Comparison of ENCODE assay signal across 1 cellular context in genomic region chr11:3854977-3855807, GRCh38.
TF ChIP-seq lines count a peak whose summit lies in the region.

Gene STIM1, plus strand, starts transcription at chr11:3855664. Its CDS starts 607 bp downstream, at chr11:3856271.

TF ChIP-seq in HepG2, 621 proteins besides CTCF, POLR2A, EP300 and RAD21 (continued from another document and continues in another):
- TF ChIP-seq TBX2 (CRISPR knock-in tag; IDR thresholded peaks at IDR 0.05; ENCODE audit: borderline replicate concordance) = peak; percentile 46; the same call in 1 of the 2 replicates
- TF ChIP-seq, protein P1, sequence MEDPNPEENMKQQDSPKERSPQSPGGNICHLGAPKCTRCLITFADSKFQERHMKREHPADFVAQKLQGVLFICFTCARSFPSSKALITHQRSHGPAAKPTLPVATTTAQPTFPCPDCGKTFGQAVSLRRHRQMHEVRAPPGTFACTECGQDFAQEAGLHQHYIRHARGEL (CRISPR knock-in tag; IDR thresholded peaks at IDR 0.05) = 0 out of 2 replicates have a peak, but pooled peaks have one; percentile 16
- TF ChIP-seq SOX6 (IDR thresholded peaks at IDR 0.05) = no peak
- TF ChIP-seq SOX6 (CRISPR knock-in tag; IDR thresholded peaks at IDR 0.05) = peak; percentile 54
- TF ChIP-seq ZBTB25 (CRISPR knock-in tag; IDR thresholded peaks at IDR 0.05) = peak; percentile 73; the same call in 1 of the 2 replicates
- TF ChIP-seq SP2 (CRISPR knock-in tag; IDR thresholded peaks at IDR 0.05) = peak; percentile 61
- peak; percentile 62 for TF ChIP-seq BORCS8-MEF2B (CRISPR knock-in tag; IDR thresholded peaks at IDR 0.05)
- TF ChIP-seq ZNF782 (CRISPR knock-in tag; IDR thresholded peaks at IDR 0.05; ENCODE audit: borderline replicate concordance) = no peak
- TF ChIP-seq HMGXB3 (CRISPR knock-in tag; IDR thresholded peaks at IDR 0.05; ENCODE audit: borderline replicate concordance) = peak; percentile 94
- TF ChIP-seq LCORL (IDR thresholded peaks at IDR 0.05) = no peak
- TF ChIP-seq LCORL (CRISPR knock-in tag; IDR thresholded peaks at IDR 0.05) = peak; percentile 71; the same call in 1 of the 2 replicates
- TF ChIP-seq, protein P2, sequence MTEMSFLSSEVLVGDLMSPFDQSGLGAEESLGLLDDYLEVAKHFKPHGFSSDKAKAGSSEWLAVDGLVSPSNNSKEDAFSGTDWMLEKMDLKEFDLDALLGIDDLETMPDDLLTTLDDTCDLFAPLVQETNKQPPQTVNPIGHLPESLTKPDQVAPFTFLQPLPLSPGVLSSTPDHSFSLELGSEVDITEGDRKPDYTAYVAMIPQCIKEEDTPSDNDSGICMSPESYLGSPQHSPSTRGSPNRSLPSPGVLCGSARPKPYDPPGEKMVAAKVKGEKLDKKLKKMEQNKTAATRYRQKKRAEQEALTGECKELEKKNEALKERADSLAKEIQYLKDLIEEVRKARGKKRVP (CRISPR knock-in tag; IDR thresholded peaks at IDR 0.05) = peak in 1 of 2 experiments; percentile 35; a peak in 1 of 4 replicates
- no peak; a peak in 1 of 4 replicates for TF ChIP-seq NR2F1 (CRISPR knock-in tag; IDR thresholded peaks at IDR 0.05)
- no peak for TF ChIP-seq JUND (CRISPR knock-in tag; IDR thresholded peaks at IDR 0.05)
- TF ChIP-seq PHF8 (CRISPR knock-in tag; IDR thresholded peaks at IDR 0.05) = peak; percentile 61
- peak; percentile 31; the same call in 1 of the 2 replicates for TF ChIP-seq ZNF850 (CRISPR knock-in tag; conservative IDR thresholded peaks at IDR 0.05)
- TF ChIP-seq, protein P3, sequence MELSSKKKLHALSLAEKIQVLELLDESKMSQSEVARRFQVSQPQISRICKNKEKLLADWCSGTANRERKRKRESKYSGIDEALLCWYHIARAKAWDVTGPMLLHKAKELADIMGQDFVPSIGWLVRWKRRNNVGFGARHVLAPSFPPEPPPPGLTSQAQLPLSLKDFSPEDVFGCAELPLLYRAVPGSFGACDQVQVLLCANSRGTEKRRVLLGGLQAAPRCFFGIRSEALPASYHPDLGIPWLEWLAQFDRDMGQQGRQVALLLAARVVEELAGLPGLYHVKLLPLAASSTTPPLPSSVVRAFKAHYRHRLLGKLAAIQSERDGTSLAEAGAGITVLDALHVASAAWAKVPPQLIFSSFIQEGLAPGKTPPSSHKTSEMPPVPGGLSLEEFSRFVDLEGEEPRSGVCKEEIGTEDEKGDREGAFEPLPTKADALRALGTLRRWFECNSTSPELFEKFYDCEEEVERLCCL (CRISPR knock-in tag; IDR thresholded peaks at IDR 0.05; ENCODE audit: borderline replicate concordance) = 0 out of 2 replicates have a peak, but pooled peaks have one; percentile 29
- peak; percentile 72 for TF ChIP-seq ZNF501 (CRISPR knock-in tag; IDR thresholded peaks at IDR 0.05)
- TF ChIP-seq KDM3A (CRISPR knock-in tag; IDR thresholded peaks at IDR 0.05; ENCODE audit: low read depth) = 0 out of 2 replicates have a peak, but pooled peaks have one; percentile 43
- TF ChIP-seq, protein P4, sequence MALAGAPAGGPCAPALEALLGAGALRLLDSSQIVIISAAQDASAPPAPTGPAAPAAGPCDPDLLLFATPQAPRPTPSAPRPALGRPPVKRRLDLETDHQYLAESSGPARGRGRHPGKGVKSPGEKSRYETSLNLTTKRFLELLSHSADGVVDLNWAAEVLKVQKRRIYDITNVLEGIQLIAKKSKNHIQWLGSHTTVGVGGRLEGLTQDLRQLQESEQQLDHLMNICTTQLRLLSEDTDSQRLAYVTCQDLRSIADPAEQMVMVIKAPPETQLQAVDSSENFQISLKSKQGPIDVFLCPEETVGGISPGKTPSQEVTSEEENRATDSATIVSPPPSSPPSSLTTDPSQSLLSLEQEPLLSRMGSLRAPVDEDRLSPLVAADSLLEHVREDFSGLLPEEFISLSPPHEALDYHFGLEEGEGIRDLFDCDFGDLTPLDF (CRISPR knock-in tag; IDR thresholded peaks at IDR 0.05) = peak; percentile 87
- TF ChIP-seq POLR2AphosphoS5 (IDR thresholded peaks at IDR 0.05; ENCODE audit: low read depth, low read length) = peak; percentile 26; the same call in 1 of the 2 replicates
- 0 out of 2 replicates have a peak, but pooled peaks have one; percentile 71 for TF ChIP-seq BRD4 (CRISPR knock-in tag; IDR thresholded peaks at IDR 0.05)
- peak; percentile 85; the same call in 1 of the 2 replicates for TF ChIP-seq POGZ (CRISPR knock-in tag; IDR thresholded peaks at IDR 0.05)
- 0 out of 2 replicates have a peak, but pooled peaks have one; percentile 43 for TF ChIP-seq ELF3 (CRISPR knock-in tag; IDR thresholded peaks at IDR 0.05)
- TF ChIP-seq HNF1B (CRISPR knock-in tag; IDR thresholded peaks at IDR 0.05) = peak; percentile 94
- TF ChIP-seq TARDBP (CRISPR knock-in tag; IDR thresholded peaks at IDR 0.05) = peak; percentile 61; the same call in 1 of the 2 replicates
- peak; percentile 79 for TF ChIP-seq ZBTB7B (CRISPR knock-in tag; IDR thresholded peaks at IDR 0.05)
- peak; percentile 27; the same call in 1 of the 2 replicates for TF ChIP-seq ZNF614 (CRISPR knock-in tag; IDR thresholded peaks at IDR 0.05; ENCODE audit: borderline replicate concordance)
- TF ChIP-seq MXI1 (IDR thresholded peaks at IDR 0.05; ENCODE audit: borderline replicate concordance, low read depth, low read length) = peak; percentile 34; the same call in 1 of the 3 replicates
- TF ChIP-seq MYPOP (CRISPR knock-in tag; IDR thresholded peaks at IDR 0.05) = peak; percentile 80
- TF ChIP-seq, protein P5, sequence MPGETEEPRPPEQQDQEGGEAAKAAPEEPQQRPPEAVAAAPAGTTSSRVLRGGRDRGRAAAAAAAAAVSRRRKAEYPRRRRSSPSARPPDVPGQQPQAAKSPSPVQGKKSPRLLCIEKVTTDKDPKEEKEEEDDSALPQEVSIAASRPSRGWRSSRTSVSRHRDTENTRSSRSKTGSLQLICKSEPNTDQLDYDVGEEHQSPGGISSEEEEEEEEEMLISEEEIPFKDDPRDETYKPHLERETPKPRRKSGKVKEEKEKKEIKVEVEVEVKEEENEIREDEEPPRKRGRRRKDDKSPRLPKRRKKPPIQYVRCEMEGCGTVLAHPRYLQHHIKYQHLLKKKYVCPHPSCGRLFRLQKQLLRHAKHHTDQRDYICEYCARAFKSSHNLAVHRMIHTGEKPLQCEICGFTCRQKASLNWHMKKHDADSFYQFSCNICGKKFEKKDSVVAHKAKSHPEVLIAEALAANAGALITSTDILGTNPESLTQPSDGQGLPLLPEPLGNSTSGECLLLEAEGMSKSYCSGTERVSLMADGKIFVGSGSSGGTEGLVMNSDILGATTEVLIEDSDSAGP (CRISPR knock-in tag; IDR thresholded peaks at IDR 0.05; ENCODE audit: borderline replicate concordance) = peak; percentile 71; the same call in 1 of the 2 replicates
- TF ChIP-seq KMT2B (CRISPR knock-in tag; IDR thresholded peaks at IDR 0.05) = peak; percentile 69; the same call in 1 of the 2 replicates
- TF ChIP-seq, protein P6, sequence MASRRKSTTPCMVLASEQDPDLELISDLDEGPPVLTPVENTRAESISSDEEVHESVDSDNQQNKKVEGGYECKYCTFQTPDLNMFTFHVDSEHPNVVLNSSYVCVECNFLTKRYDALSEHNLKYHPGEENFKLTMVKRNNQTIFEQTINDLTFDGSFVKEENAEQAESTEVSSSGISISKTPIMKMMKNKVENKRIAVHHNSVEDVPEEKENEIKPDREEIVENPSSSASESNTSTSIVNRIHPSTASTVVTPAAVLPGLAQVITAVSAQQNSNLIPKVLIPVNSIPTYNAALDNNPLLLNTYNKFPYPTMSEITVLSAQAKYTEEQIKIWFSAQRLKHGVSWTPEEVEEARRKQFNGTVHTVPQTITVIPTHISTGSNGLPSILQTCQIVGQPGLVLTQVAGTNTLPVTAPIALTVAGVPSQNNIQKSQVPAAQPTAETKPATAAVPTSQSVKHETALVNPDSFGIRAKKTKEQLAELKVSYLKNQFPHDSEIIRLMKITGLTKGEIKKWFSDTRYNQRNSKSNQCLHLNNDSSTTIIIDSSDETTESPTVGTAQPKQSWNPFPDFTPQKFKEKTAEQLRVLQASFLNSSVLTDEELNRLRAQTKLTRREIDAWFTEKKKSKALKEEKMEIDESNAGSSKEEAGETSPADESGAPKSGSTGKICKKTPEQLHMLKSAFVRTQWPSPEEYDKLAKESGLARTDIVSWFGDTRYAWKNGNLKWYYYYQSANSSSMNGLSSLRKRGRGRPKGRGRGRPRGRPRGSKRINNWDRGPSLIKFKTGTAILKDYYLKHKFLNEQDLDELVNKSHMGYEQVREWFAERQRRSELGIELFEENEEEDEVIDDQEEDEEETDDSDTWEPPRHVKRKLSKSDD (CRISPR knock-in tag; IDR thresholded peaks at IDR 0.05; ENCODE audit: low read depth) = peak; percentile 76
- TF ChIP-seq SNAI1 (CRISPR knock-in tag; IDR thresholded peaks at IDR 0.05; ENCODE audit: borderline replicate concordance) = peak; percentile 79; the same call in 1 of the 2 replicates
- peak; percentile 20; the same call in 1 of the 2 replicates for TF ChIP-seq YEATS4 (CRISPR knock-in tag; IDR thresholded peaks at IDR 0.05; ENCODE audit: borderline replicate concordance)
- TF ChIP-seq YY1 (IDR thresholded peaks at IDR 0.05; ENCODE audit: insufficient read depth, insufficient replicate concordance, low read depth, low read length) = peak; percentile 69
- TF ChIP-seq ZNF510 (CRISPR knock-in tag; IDR thresholded peaks at IDR 0.05; ENCODE audit: low read depth) = 0 out of 2 replicates have a peak, but pooled peaks have one; percentile 3
- peak; percentile 73; the same call in 1 of the 2 replicates for TF ChIP-seq HIC2 (CRISPR knock-in tag; IDR thresholded peaks at IDR 0.05; ENCODE audit: low read depth)
- peak; percentile 47; the same call in 1 of the 2 replicates for TF ChIP-seq SMAD3 (CRISPR knock-in tag; IDR thresholded peaks at IDR 0.05)
- TF ChIP-seq MEIS2 (CRISPR knock-in tag; IDR thresholded peaks at IDR 0.05) = peak; percentile 65
- peak; percentile 78 for TF ChIP-seq GABPB1 (CRISPR knock-in tag; IDR thresholded peaks at IDR 0.05)
